8 cellular contexts compared by ENCODE assay signal in genomic region chr2:121736462-121737336, GRCh38. TPM values are rescaled to one million over a fixed set of nuclear protein-coding genes. Genes with fewer than 3 reads are reported as not detected.
DNase-seq lines count a peak whose midpoint lies in the region; ATAC-seq and TF ChIP-seq lines count a peak whose summit lies in the region.

NIFK (minus strand) TSS chr2:121736875; CDS start chr2:121736850, 25 bp downstream.

- H3K4me3 ChIP-seq in lung = peak within 1 kb of the TSS; percentile 94

- peaks cover 5 to 10% of the 10 kb centered on the region in 2 donors for H3K36me3 ChIP-seq in lung (ENCODE audit: control insufficient read depth in 2 of 2, insufficient read depth in 2 of 2, low read length in 2 of 2)

- H3K27me3 ChIP-seq in lung (ENCODE audit: control insufficient read depth, insufficient read depth) = no peaks in the 10 kb centered on the region

- WGBS in lung, 2 donors = 0 to 1% methylated on average over 80 to 93 of the region's 93 CpGs

- DNase-seq in COLO668 (lab: John Stamatoyannopoulos, UW; ENCODE audit: unreplicated experiment) (peak; percentile 99), HT-29 (ENCODE audit: low spot score) (peak; percentile 99), lung (ENCODE audit: low spot score) (peak; percentile 100)
- peak; percentile 99 for DNase-seq in NK-92 treated with Interleukin-12 subunit alpha and Interleukin-12 subunit beta, amount 100 ng/mL, for 24 hours (lab: John Stamatoyannopoulos, UW)
- peak; percentile 100 for DNase-seq in activated CD8-positive, alpha-beta memory T cell treated with anti-CD3 and anti-CD28 coated beads for 24 hours
- DNase-seq in effector CD4-positive, alpha-beta T cell = peak; percentile 100
- peak; percentile 100 for DNase-seq in stimulated activated CD4-positive, alpha-beta T cell treated with anti-CD3 and anti-CD28 coated beads, TNF-alpha, amount 100 ng/mL, for 24 hours (ENCODE audit: low read depth in 3 of 3)

- H3K9me3 ChIP-seq in lung (ENCODE audit: control insufficient read depth in 2 of 2, insufficient read depth in 1 of 2, low read length in 1 of 2) = no peaks in the 10 kb centered on the region

- H3K27ac ChIP-seq in lung (ENCODE audit: low read depth in 1 of 2, low read length in 1 of 2) = peak within 1 kb of the TSS; percentile 65 to 92

- peak; percentile 89 for ATAC-seq in GM21360 (IDR thresholded peaks at IDR 0.05; ENCODE audit: unreplicated experiment)
- peak; percentile 99 for ATAC-seq in lung (ENCODE audit: insufficient read depth, low FRiP score)

- H3K4me1 ChIP-seq in lung (ENCODE audit: control insufficient read depth in 2 of 2, insufficient read depth in 2 of 2, low read length in 2 of 2) = peaks cover 0 to 2% of the 10 kb centered on the region in 2 donors

- no peak for TF ChIP-seq CTCF in lung (IDR thresholded peaks at IDR 0.05; ENCODE audit: control extremely low read depth, extremely low read depth)

RNA-seq across cellular contexts. Expression of gene NIFK, which starts in this region (rescaled TPM):
- 25.9 and 28.4 TPM in 2 replicates for total RNA-seq in HT-29 (2014; rRNA removed; shearing (Covaris generic))
- 10 to 100 TPM; 32.2 to 34.9 TPM for total RNA-seq in lung
- polyA plus RNA-seq in lung = 10 to 100 TPM; 35.9 to 78.0 TPM

Comparison
In these comparisons a context has a peak if more than half of its experiments do, and no peak if none do; other contexts are left out.
1. Peak in every context shown above with its lines: DNase-seq, ATAC-seq, H3K4me3 ChIP-seq and H3K27ac ChIP-seq.